ENCODE assay signal across 10 cellular contexts in genomic region chr5:177515580-177515979, GRCh38. TPM values are rescaled to one million over a fixed set of nuclear protein-coding genes. Genes with fewer than 3 reads are reported as not detected.
A peak's percentile ranks its signal among the peaks of the same experiment; 100 is the strongest.
DNase-seq lines count a peak whose midpoint lies in the region; ATAC-seq and TF ChIP-seq lines count a peak whose summit lies in the region.
"Had no signal": no experiment of that assay in that cellular context is flagged by ENCODE, and none has a peak within 500 bp of the region (broad histone marks: within the 10 kb centered on the region; RNA-seq: fewer than 3 reads in every experiment).

No MANE protein-coding gene starts in this region.

- no peak for DNase-seq in CD8-positive, alpha-beta T cell
- DNase-seq in MM.1S (no peak), coronary artery (ENCODE audit: low spot score) (peak; percentile 69), NCI-H226 (no peak), HuH-7.5 (ENCODE audit: low spot score) (no peak), GM10266 (ENCODE audit: extremely low spot score) (no peak), NCI-H69 (lab: John Stamatoyannopoulos, UW) (no peak)
- DNase-seq: NK-92 treated with Interleukin-12 subunit alpha and Interleukin-12 subunit beta, amount 100 ng/mL, for 24 hours had no signal

- H3K4me1 Mint-ChIP-seq in CD8-positive, alpha-beta T cell (ENCODE audit: low read depth) = peaks cover 39% of the 10 kb centered on the region

- H3K4me3 ChIP-seq in CD8-positive, alpha-beta T cell (ENCODE audit: low read depth, low read length) = peak overlapping the region; percentile 95
- H3K4me3 ChIP-seq in MM.1S (ENCODE audit: low read length) (peak overlapping the region; percentile 97), coronary artery (peak overlapping the region; percentile 100), neural cell (ENCODE audit: low read length) (peak overlapping the region; percentile 80)

- H3K9me2 ChIP-seq in MM.1S (replicated peaks; ENCODE audit: insufficient read depth, low read length) (no peaks in the 10 kb centered on the region), neural cell (ENCODE audit: insufficient read depth, low read length) (no peaks in the 10 kb centered on the region)

- H3K9ac ChIP-seq in MM.1S (ENCODE audit: low read length) = peak overlapping the region; percentile 82; the same call in 1 of the 2 replicates
- peak overlapping the region; percentile 80 for H3K9ac ChIP-seq in neural cell (ENCODE audit: low read length)

- CTCF ChIA-PET in CD8-positive, alpha-beta T cell (lab: Charles Lee) = interaction anchor here (1.5 to 3.9 kb wide), 2 partner anchors 14 to 125 kb away, joined by 6 to 29 read pairs; no protein-coding TSS in a partner anchor

- no peaks in the 10 kb centered on the region for H3K9me3 Mint-ChIP-seq in CD8-positive, alpha-beta T cell

- H3K79me2 ChIP-seq in MM.1S (ENCODE audit: low read length) (peaks cover 38% of the 10 kb centered on the region), neural cell (replicated peaks; ENCODE audit: insufficient read depth, low read length) (peaks cover 11% of the 10 kb centered on the region)

- H3K27me3 ChIP-seq in CD8-positive, alpha-beta T cell (ENCODE audit: insufficient read depth, low read length) = no peaks in the 10 kb centered on the region
- H3K27me3 ChIP-seq in MM.1S (replicated peaks; ENCODE audit: insufficient read depth, low read length) (no peaks in the 10 kb centered on the region), neural cell (ENCODE audit: insufficient read depth, low read depth, low read length) (no peaks in the 10 kb centered on the region)

- peaks cover 43% of the 10 kb centered on the region for H3K36me3 ChIP-seq in CD8-positive, alpha-beta T cell (ENCODE audit: insufficient read depth, low read length)
- H3K36me3 ChIP-seq in MM.1S (replicated peaks; ENCODE audit: insufficient read depth, low read length) (no peaks in the 10 kb centered on the region; the same call in 1 of the 2 replicates), neural cell (ENCODE audit: insufficient read depth, low read length) (peaks cover 4% of the 10 kb centered on the region)

- H3F3A ChIP-seq in MM.1S (ENCODE audit: insufficient read depth, low read length) (no peaks in the 10 kb centered on the region), neural cell (ENCODE audit: insufficient read depth, low read length, poor library complexity, severe bottlenecking) (no peaks in the 10 kb centered on the region)

- intact Hi-C loops in CD8-positive, alpha-beta T cell (cut with DNase I, micrococcal nuclease) = loop anchor here (5.0 kb wide), 2 partner anchors 203 to 508 kb away; partner anchors contain the start of genes MXD3 (in 1 of the 2) and UIMC1 (in 1 of the 2)

- no peak for TF ChIP-seq RAD21 in neural cell (conservative IDR thresholded peaks at IDR 0.05)

- no peaks in the 10 kb centered on the region for H4K20me1 ChIP-seq in MM.1S (ENCODE audit: insufficient read depth, low read length)
- no peaks in the 10 kb centered on the region for H4K20me1 ChIP-seq in neural cell (ENCODE audit: insufficient read depth)

- H3K36me3 Mint-ChIP-seq in CD8-positive, alpha-beta T cell = peaks cover 67% of the 10 kb centered on the region

- no peaks in the 10 kb centered on the region for H3K27me3 Mint-ChIP-seq in CD8-positive, alpha-beta T cell (ENCODE audit: low read depth)

- peak overlapping the region; percentile 94 for H3K4me3 Mint-ChIP-seq in CD8-positive, alpha-beta T cell

- H3K4me2 ChIP-seq in MM.1S (ENCODE audit: low read depth, low read length) (peak overlapping the region; percentile 92), neural cell (ENCODE audit: low read length) (peak overlapping the region; percentile 84)

- H3K9me3 ChIP-seq in CD8-positive, alpha-beta T cell (ENCODE audit: low read length) = no peaks in the 10 kb centered on the region
- H3K9me3 ChIP-seq in MM.1S (replicated peaks; ENCODE audit: insufficient read depth, low read length) (no peaks in the 10 kb centered on the region), neural cell (ENCODE audit: low read length) (no peaks in the 10 kb centered on the region)
- H3K9me3 ChIP-seq: mucosa of descending colon had no signal

- H2AFZ ChIP-seq in MM.1S (ENCODE audit: low read length) (no peak overlapping the region), neural cell (ENCODE audit: low read depth, low read length) (no peak overlapping the region)

- H3K27ac Mint-ChIP-seq in CD8-positive, alpha-beta T cell = no peak overlapping the region

- H3K4me1 ChIP-seq in CD8-positive, alpha-beta T cell (ENCODE audit: insufficient read depth, low read length) = peaks cover 25% of the 10 kb centered on the region
- H3K4me1 ChIP-seq in MM.1S (ENCODE audit: low read length) = 0 out of 2 replicates have a peak, but pooled peaks cover 7% of the 10 kb centered on the region

- no peak for ATAC-seq in CD8-positive, alpha-beta T cell
- ATAC-seq: mucosa of descending colon had no signal

- TF ChIP-seq EP300 in neural cell (conservative IDR thresholded peaks at IDR 0.05; ENCODE audit: poor library complexity, severe bottlenecking) = no peak

- no peak overlapping the region for H3K27ac ChIP-seq in CD8-positive, alpha-beta T cell (ENCODE audit: low read depth, low read length)
- H3K27ac ChIP-seq in MM.1S (ENCODE audit: low read length) (no peak overlapping the region), coronary artery (no peak overlapping the region), neural cell (ENCODE audit: low read length) (no peak overlapping the region)

- POLR2A ChIA-PET in CD8-positive, alpha-beta T cell (lab: Charles Lee) = interaction anchor here (1.4 kb wide), 1 partner anchor 111 kb away, joined by 4 read pairs; no protein-coding TSS in a partner anchor

- TF ChIP-seq CTCF in CD8-positive, alpha-beta T cell (IDR thresholded peaks at IDR 0.05) = no peak
- TF ChIP-seq CTCF in MM.1S (IDR thresholded peaks at IDR 0.05; ENCODE audit: low read length) = no peak
- TF ChIP-seq CTCF in coronary artery (IDR thresholded peaks at IDR 0.05) = no peak
- TF ChIP-seq CTCF in neural cell (IDR thresholded peaks at IDR 0.05; ENCODE audit: poor library complexity, severe bottlenecking) = no peak
- TF ChIP-seq CTCF in GM10266 (IDR thresholded peaks at IDR 0.05; ENCODE audit: control insufficient read depth, insufficient read depth, low read depth, missing control alignments) = no peak

TF ChIP-seq in neural cell, 6 proteins besides CTCF, POLR2A, EP300 and RAD21:
- TF ChIP-seq MXI1 (conservative IDR thresholded peaks at IDR 0.05; ENCODE audit: poor library complexity, severe bottlenecking) (no peak), POLR2AphosphoS5 (IDR thresholded peaks at IDR 0.05) (no peak), EZH2 (IDR thresholded peaks at IDR 0.05; ENCODE audit: borderline replicate concordance, insufficient read depth, low read length, poor library complexity, severe bottlenecking) (no peak), SMC3 (conservative IDR thresholded peaks at IDR 0.05; ENCODE audit: poor library complexity) (no peak), TAF1 (IDR thresholded peaks at IDR 0.05; ENCODE audit: low read depth) (no peak), REST (IDR thresholded peaks at IDR 0.05; ENCODE audit: borderline replicate concordance) (no peak)

RNA-seq across cellular contexts. Expression of gene DDX41, which starts 1.2 kb away (rescaled TPM):
- 10 to 100 TPM; 66.8 to 71.0 TPM for total RNA-seq in CD8-positive, alpha-beta T cell
- 113 and 212 TPM in 2 replicates for polyA plus RNA-seq in neural cell
- polyA minus RNA-seq in neural cell = 84.0 and 87.1 TPM in 2 replicates

RNA-seq across cellular contexts. Expression of gene DOK3, which starts 6.0 kb away (rescaled TPM):
- total RNA-seq in CD8-positive, alpha-beta T cell = 1 to 10 TPM; 1.1 to 1.2 TPM
- 5.1 and 5.5 TPM in 2 replicates for polyA plus RNA-seq in neural cell
- polyA minus RNA-seq in neural cell = 4.6 and 4.9 TPM in 2 replicates

RNA-seq across cellular contexts. Expression of gene PDLIM7, which starts 18.2 kb away (rescaled TPM):
- 1 to 10 TPM; 6.6 to 7.1 TPM for total RNA-seq in CD8-positive, alpha-beta T cell
- 21.0 and 45.4 TPM in 2 replicates for polyA plus RNA-seq in neural cell
- polyA minus RNA-seq in neural cell = 16.6 and 20.5 TPM in 2 replicates

RNA-seq across cellular contexts. Expression of gene FAM193B, which starts 38.8 kb away (rescaled TPM):
- 100 to 1,000 TPM; 136 to 141 TPM for total RNA-seq in CD8-positive, alpha-beta T cell
- polyA plus RNA-seq in neural cell = 79.2 and 97.3 TPM in 2 replicates
- 45.8 and 51.6 TPM in 2 replicates for polyA minus RNA-seq in neural cell

RNA-seq across cellular contexts. Expression of gene DBN1, which starts 42.1 kb away (rescaled TPM):
- 10 to 100 TPM; 16.2 to 19.9 TPM for total RNA-seq in CD8-positive, alpha-beta T cell
- polyA plus RNA-seq in neural cell = 319 and 353 TPM in 2 replicates
- 348 and 404 TPM in 2 replicates for polyA minus RNA-seq in neural cell
